9 cellular contexts compared by ENCODE assay signal in the genomic region with DNA sequence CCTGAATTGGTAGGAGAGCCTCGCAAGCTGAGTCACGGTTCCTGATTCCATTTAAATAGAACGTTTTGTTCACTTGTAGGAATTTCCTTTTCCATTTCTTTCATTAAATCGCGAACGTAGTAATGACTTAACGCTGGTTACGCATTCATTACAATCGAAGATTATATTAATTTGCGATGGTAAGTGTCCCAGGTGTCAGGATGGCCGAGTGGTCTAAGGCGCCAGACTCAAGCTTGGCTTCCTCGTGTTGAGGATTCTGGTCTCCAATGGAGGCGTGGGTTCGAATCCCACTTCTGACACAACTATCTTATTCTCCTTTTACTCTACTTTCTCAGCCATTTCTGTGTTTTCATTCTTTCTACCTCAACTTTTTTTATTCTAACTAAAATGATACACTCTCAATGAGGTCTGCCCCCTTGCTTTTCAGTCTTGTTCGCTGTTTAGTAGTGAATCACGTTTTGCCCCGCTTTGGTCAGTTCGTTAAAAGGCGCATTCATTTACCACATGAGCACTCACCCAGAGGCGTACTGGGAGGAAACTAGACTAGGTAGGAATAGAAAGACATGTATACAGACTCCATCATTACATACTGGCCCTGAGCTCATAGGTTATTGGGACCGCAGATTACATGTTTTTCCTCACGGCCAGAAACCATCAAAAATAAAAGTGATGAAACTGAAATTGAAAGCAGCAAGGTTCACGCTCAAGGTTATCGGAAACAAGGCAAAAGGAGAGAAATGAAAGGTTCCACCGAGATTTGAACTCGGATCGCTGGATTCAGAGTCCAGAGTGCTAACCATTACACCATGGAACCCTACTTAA. TPM values are rescaled to one million over a fixed set of nuclear protein-coding genes. Genes with fewer than 3 reads are reported as not detected.
DNase-seq lines count a peak whose midpoint lies in the region; ATAC-seq, FAIRE-seq and TF ChIP-seq lines count a peak whose summit lies in the region.
"Had no signal": no experiment of that assay in that cellular context is flagged by ENCODE, and none has a peak within 500 bp of the region (broad histone marks: within the 10 kb centered on the region; RNA-seq: fewer than 3 reads in every experiment).

No MANE protein-coding gene starts in this region.

- peak overlapping the region; percentile 95 for H3K4me3 Mint-ChIP-seq in WTC11
- H3K4me3 Mint-ChIP-seq in central memory CD8-positive, alpha-beta T cell = peak overlapping the region; percentile 93

- H3K79me2 ChIP-seq in keratinocyte (ENCODE audit: control insufficient read depth, insufficient read depth, low read length) = no peaks in the 10 kb centered on the region

- POLR2A ChIA-PET in WTC11 (lab: Charles Lee) = interaction anchor here (0.7 to 2.4 kb wide), 5 partner anchors 17 to 102 kb away, joined by 3 to 8 read pairs (median 5); a partner anchor contains a TSS

- dilution Hi-C loops in keratinocyte (cut with MboI; ENCODE audit: extremely low pct_ligation_motif_present, low sequenced_read_pairs) = no loop called here

- peaks cover 24% of the 10 kb centered on the region for H3K4me1 Mint-ChIP-seq in WTC11
- H3K4me1 Mint-ChIP-seq in central memory CD8-positive, alpha-beta T cell = peaks cover 49% of the 10 kb centered on the region

- H4K20me1 ChIP-seq in keratinocyte (ENCODE audit: control insufficient read depth, extremely low read depth, insufficient read depth, low read length) = no peaks in the 10 kb centered on the region

- peak overlapping the region; percentile 98 for H3K4me2 ChIP-seq in keratinocyte (ENCODE audit: control insufficient read depth, extremely low read depth, insufficient read depth, low read depth, low read length)

- H3K9me3 Mint-ChIP-seq in WTC11 = no peaks in the 10 kb centered on the region
- no peaks in the 10 kb centered on the region for H3K9me3 Mint-ChIP-seq in central memory CD8-positive, alpha-beta T cell

- H3K4me1 ChIP-seq in keratinocyte (ENCODE audit: control insufficient read depth, extremely low read depth, insufficient read depth, low read length) = peaks cover 11% of the 10 kb centered on the region

- peak; percentile 51 for ATAC-seq in HG03066 (IDR thresholded peaks at IDR 0.05; ENCODE audit: low read depth, unreplicated experiment)
- peak; percentile 50 for ATAC-seq in WTC11
- peak; percentile 76 for ATAC-seq in central memory CD8-positive, alpha-beta T cell (replicated peaks; ENCODE audit: extremely low read depth, poor library complexity, severe bottlenecking)

- peaks cover 4% of the 10 kb centered on the region for H3K27me3 Mint-ChIP-seq in WTC11 (ENCODE audit: low read depth)
- H3K27me3 Mint-ChIP-seq in central memory CD8-positive, alpha-beta T cell = no peaks in the 10 kb centered on the region

- peak overlapping the region; percentile 83 for H3K9ac ChIP-seq in keratinocyte (ENCODE audit: control insufficient read depth, extremely low read depth, insufficient read depth, low read length)

- peak overlapping the region; percentile 90 for H2AFZ ChIP-seq in keratinocyte (ENCODE audit: control insufficient read depth, low read length)

- peak overlapping the region; percentile 91 for H3K27ac Mint-ChIP-seq in WTC11
- H3K27ac Mint-ChIP-seq in central memory CD8-positive, alpha-beta T cell (ENCODE audit: low read depth) = peak overlapping the region; percentile 98

- peak overlapping the region; percentile 60 to 94 (median 88) for H3K4me3 ChIP-seq in keratinocyte (ENCODE audit: control insufficient read depth in 2 of 3, extremely low read depth in 1 of 3, insufficient read depth in 2 of 3, low read depth in 1 of 3, low read length in 3 of 3)

- no peaks in the 10 kb centered on the region for H3K27me3 ChIP-seq in keratinocyte (ENCODE audit: control insufficient read depth, extremely low read depth, insufficient read depth, low read length)

- H3K36me3 ChIP-seq in keratinocyte (ENCODE audit: control insufficient read depth in 2 of 2, extremely low read depth in 1 of 2, insufficient read depth in 2 of 2, low read length in 2 of 2) = no peaks in the 10 kb centered on the region

- H3K9me3 ChIP-seq in keratinocyte (ENCODE audit: control insufficient read depth, low read depth, low read length) = no peaks in the 10 kb centered on the region

- TF ChIP-seq CTCF in WTC11 (IDR thresholded peaks at IDR 0.05) = no peak
- TF ChIP-seq CTCF in keratinocyte (optimal IDR thresholded peaks at IDR 0.05 in 1 of 3, IDR thresholded peaks at IDR 0.05 in 1 of 3, conservative IDR thresholded peaks at IDR 0.05 in 1 of 3; ENCODE audit: extremely low read depth in 1 of 3, insufficient read depth in 2 of 3, low read length in 3 of 3) = no peak

- peak; percentile 30 to 76 for DNase-seq in NCI-H187 (lab: John Stamatoyannopoulos, UW)
- DNase-seq in NCI-H187 treated with DMSO at 0.1 percent for 48 hours (lab: John Stamatoyannopoulos, UW) = no peak
- peak; percentile 90 for DNase-seq in NCI-H2227 treated with DMSO at 0.1 percent for 48 hours (lab: John Stamatoyannopoulos, UW)
- peak; percentile 75 for DNase-seq in WTC11 (ENCODE audit: low spot score)
- peak; percentile 61 to 89 for DNase-seq in central memory CD8-positive, alpha-beta T cell (ENCODE audit: low spot score in 2 of 2)
- peak; percentile 89 for DNase-seq in keratinocyte (ENCODE audit: low read depth, low spot score)
- DNase-seq in stimulated activated CD4-positive, alpha-beta T cell treated with anti-CD3 and anti-CD28 coated beads, Interleukin-12 subunit alpha, Interleukin-12 subunit beta, amount 100 ng/mL, for 24 hours (ENCODE audit: low read depth in 2 of 2) = peak; percentile 68 to 70

- FAIRE-seq in keratinocyte (lab: Jason Lieb, UNC) = no peak
- FAIRE-seq: A204.1 had no signal

- H3K9me1 ChIP-seq in keratinocyte (ENCODE audit: control insufficient read depth, extremely low read depth, insufficient read depth, low read length) = no peaks in the 10 kb centered on the region

- peak overlapping the region; percentile 85 for H3K27ac ChIP-seq in keratinocyte (ENCODE audit: control insufficient read depth, insufficient read depth, low read length)

- H3K36me3 Mint-ChIP-seq in WTC11 = no peaks in the 10 kb centered on the region
- peaks cover 49% of the 10 kb centered on the region for H3K36me3 Mint-ChIP-seq in central memory CD8-positive, alpha-beta T cell (ENCODE audit: insufficient read depth)

- CTCF ChIA-PET in WTC11 (lab: Charles Lee) = interaction anchor here (0.8 to 1.9 kb wide), 4 partner anchors 17 to 104 kb away, joined by 3 to 8 read pairs (median 4); a partner anchor contains a TSS

TF ChIP-seq in WTC11, 78 proteins besides CTCF, POLR2A, EP300 and RAD21 (continues in another document):
- TF ChIP-seq, protein P1, sequence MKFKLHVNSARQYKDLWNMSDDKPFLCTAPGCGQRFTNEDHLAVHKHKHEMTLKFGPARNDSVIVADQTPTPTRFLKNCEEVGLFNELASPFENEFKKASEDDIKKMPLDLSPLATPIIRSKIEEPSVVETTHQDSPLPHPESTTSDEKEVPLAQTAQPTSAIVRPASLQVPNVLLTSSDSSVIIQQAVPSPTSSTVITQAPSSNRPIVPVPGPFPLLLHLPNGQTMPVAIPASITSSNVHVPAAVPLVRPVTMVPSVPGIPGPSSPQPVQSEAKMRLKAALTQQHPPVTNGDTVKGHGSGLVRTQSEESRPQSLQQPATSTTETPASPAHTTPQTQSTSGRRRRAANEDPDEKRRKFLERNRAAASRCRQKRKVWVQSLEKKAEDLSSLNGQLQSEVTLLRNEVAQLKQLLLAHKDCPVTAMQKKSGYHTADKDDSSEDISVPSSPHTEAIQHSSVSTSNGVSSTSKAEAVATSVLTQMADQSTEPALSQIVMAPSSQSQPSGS (CRISPR knock-in tag; IDR thresholded peaks at IDR 0.05; ENCODE audit: borderline replicate concordance, low read depth) = no peak
- TF ChIP-seq NR2C2 (CRISPR knock-in tag; IDR thresholded peaks at IDR 0.05) = no peak
- TF ChIP-seq, protein P2, sequence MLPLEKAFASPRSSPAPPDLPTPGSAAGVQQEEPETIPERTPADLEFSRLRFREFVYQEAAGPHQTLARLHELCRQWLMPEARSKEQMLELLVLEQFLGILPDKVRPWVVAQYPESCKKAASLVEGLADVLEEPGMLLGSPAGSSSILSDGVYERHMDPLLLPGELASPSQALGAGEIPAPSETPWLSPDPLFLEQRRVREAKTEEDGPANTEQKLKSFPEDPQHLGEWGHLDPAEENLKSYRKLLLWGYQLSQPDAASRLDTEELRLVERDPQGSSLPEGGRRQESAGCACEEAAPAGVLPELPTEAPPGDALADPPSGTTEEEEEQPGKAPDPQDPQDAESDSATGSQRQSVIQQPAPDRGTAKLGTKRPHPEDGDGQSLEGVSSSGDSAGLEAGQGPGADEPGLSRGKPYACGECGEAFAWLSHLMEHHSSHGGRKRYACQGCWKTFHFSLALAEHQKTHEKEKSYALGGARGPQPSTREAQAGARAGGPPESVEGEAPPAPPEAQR (CRISPR knock-in tag; IDR thresholded peaks at IDR 0.05) = no peak
- TF ChIP-seq, protein P3, sequence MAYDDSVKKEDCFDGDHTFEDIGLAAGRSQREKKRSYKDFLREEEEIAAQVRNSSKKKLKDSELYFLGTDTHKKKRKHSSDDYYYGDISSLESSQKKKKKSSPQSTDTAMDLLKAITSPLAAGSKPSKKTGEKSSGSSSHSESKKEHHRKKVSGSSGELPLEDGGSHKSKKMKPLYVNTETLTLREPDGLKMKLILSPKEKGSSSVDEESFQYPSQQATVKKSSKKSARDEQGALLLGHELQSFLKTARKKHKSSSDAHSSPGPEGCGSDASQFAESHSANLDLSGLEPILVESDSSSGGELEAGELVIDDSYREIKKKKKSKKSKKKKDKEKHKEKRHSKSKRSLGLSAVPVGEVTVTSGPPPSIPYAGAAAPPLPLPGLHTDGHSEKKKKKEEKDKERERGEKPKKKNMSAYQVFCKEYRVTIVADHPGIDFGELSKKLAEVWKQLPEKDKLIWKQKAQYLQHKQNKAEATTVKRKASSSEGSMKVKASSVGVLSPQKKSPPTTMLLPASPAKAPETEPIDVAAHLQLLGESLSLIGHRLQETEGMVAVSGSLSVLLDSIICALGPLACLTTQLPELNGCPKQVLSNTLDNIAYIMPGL (CRISPR knock-in tag; IDR thresholded peaks at IDR 0.05) = peak; percentile 94
- TF ChIP-seq JAZF1 (CRISPR knock-in tag; IDR thresholded peaks at IDR 0.05) = no peak

RNA-seq across cellular contexts. Expression of a gene that starts 17.3 kb away (rescaled TPM):
- 65.8 to 79.8 TPM (median 68.3 TPM) in 3 replicates for total RNA-seq in WTC11 (2021)
- 43.5 to 49.2 TPM (median 47.3 TPM) in 3 replicates for polyA plus RNA-seq in keratinocyte
- 5.5 TPM for polyA plus RNA-seq in keratinocyte (2011; ENCODE audit: low read depth)
- polyA plus RNA-seq in keratinocyte (2011; cell fraction: cytosol; rRNA removed) = 30.1 and 42.0 TPM in 2 replicates
- 74.0 and 75.2 TPM in 2 replicates for polyA plus RNA-seq in keratinocyte (2011; cell fraction: nucleus; rRNA removed)
- 21.2 and 34.1 TPM in 2 replicates for polyA plus RNA-seq in keratinocyte (2012; ENCODE audit: low replicate concordance)
- polyA minus RNA-seq in keratinocyte = 32.3 to 57.3 TPM (median 52.7 TPM) in 3 replicates
- 51.0 TPM for polyA minus RNA-seq in keratinocyte (2011; cell fraction: cytosol; rRNA and poly(A)+ RNA removed)
- 33.6 and 36.6 TPM in 2 replicates for polyA minus RNA-seq in keratinocyte (2011; cell fraction: nucleus; rRNA and poly(A)+ RNA removed)
